Comparison of ENCODE assay signal across 13 cellular contexts in genomic region chr6:130997061-130997753, GRCh38.
DNase-seq lines count a peak whose midpoint lies in the region; ATAC-seq and TF ChIP-seq lines count a peak whose summit lies in the region.
"Had no signal": no experiment of that assay in that cellular context is flagged by ENCODE, and none has a peak within 500 bp of the region (broad histone marks: within the 10 kb centered on the region; RNA-seq: fewer than 3 reads in every experiment).

No MANE protein-coding gene starts in this region.

- peak overlapping the region; percentile 80 for H3K27ac Mint-ChIP-seq in endodermal cell
- peak overlapping the region; percentile 83 for H3K27ac Mint-ChIP-seq in neural crest cell (ENCODE audit: unreplicated experiment)
- H3K27ac Mint-ChIP-seq: activated CD4-positive, alpha-beta T cell treated with anti-CD3 and anti-CD28 coated beads, Interleukin-2, amount 10 ng/mL, durations not matched to agents 7 days and 5 days; activated naive CD4-positive, alpha-beta T cell treated with anti-CD3 and anti-CD28 coated beads, Interleukin-2, amount 50 U/mL, for 24 hours; CD8-positive, alpha-beta memory T cell had no signal

- peaks cover 14% of the 10 kb centered on the region for H3K4me1 ChIP-seq in endodermal cell (ENCODE audit: control insufficient read depth, insufficient read depth, low read length)
- peaks cover 25% of the 10 kb centered on the region for H3K4me1 ChIP-seq in testis

- H3K36me3 ChIP-seq in endodermal cell (ENCODE audit: control insufficient read depth, insufficient read depth, low read length) (peaks cover 10% of the 10 kb centered on the region), testis (ENCODE audit: low read depth, missing control alignments) (no peaks in the 10 kb centered on the region)
- H3K36me3 ChIP-seq: sigmoid colon had no signal

- TF ChIP-seq POLR2A in testis (IDR thresholded peaks at IDR 0.05): no peak

- 37 to 54% methylated on average over 3 to 6 of the region's 6 CpGs for WGBS in endodermal cell (ENCODE audit: insufficient coverage in 1 of 2, insufficient read length in 1 of 2), 2 experiments
- WGBS in testis, 2 donors: 59 to 65% methylated on average over 6 of the region's 6 CpGs

- DNase-seq in D341Med (ENCODE audit: low spot score) (peak; percentile 29), NCI-H524 treated with DMSO at 0.1 percent for 48 hours (lab: John Stamatoyannopoulos, UW) (peak; percentile 69), endodermal cell (no peak), neural crest cell (ENCODE audit: low read depth, low spot score) (no peak), testis (no peak), amygdala (lab: John Stamatoyannopoulos, UW) (no peak)
- DNase-seq: activated CD4-positive, alpha-beta T cell treated with anti-CD3 and anti-CD28 coated beads, Interleukin-2, amount 10 ng/mL, durations not matched to agents 7 days and 5 days; CD8-positive, alpha-beta memory T cell; sigmoid colon had no signal

- H3K4me1 Mint-ChIP-seq in endodermal cell: peaks cover 83% of the 10 kb centered on the region
- peaks cover 53% of the 10 kb centered on the region for H3K4me1 Mint-ChIP-seq in neural crest cell
- H3K4me1 Mint-ChIP-seq: activated CD4-positive, alpha-beta T cell treated with anti-CD3 and anti-CD28 coated beads, Interleukin-2, amount 10 ng/mL, durations not matched to agents 7 days and 5 days; activated naive CD4-positive, alpha-beta T cell treated with anti-CD3 and anti-CD28 coated beads, Interleukin-2, amount 50 U/mL, for 24 hours; CD8-positive, alpha-beta memory T cell had no signal

- ATAC-seq in HG03520 (IDR thresholded peaks at IDR 0.05; ENCODE audit: unreplicated experiment): no peak
- no peak for ATAC-seq in HG03565 (IDR thresholded peaks at IDR 0.05; ENCODE audit: unreplicated experiment)
- ATAC-seq: Right ventricle myocardium inferior had no signal

- H3K36me3 Mint-ChIP-seq in endodermal cell (ENCODE audit: low read depth): peaks cover 2% of the 10 kb centered on the region
- H3K36me3 Mint-ChIP-seq in neural crest cell (ENCODE audit: low read depth): no peaks in the 10 kb centered on the region

- no peak for TF ChIP-seq CTCF in endodermal cell (conservative IDR thresholded peaks at IDR 0.05)
- no peak for TF ChIP-seq CTCF in neural crest cell (conservative IDR thresholded peaks at IDR 0.05)
- no peak for TF ChIP-seq CTCF in testis (IDR thresholded peaks at IDR 0.05)

- H3K9ac ChIP-seq in endodermal cell (ENCODE audit: extremely low read depth, low read length, poor library complexity, severe bottlenecking): peak overlapping the region; percentile 9

- H3K4me3 Mint-ChIP-seq in endodermal cell: peak overlapping the region; percentile 3
- peak overlapping the region; percentile 4 for H3K4me3 Mint-ChIP-seq in neural crest cell
- H3K4me3 Mint-ChIP-seq: activated CD4-positive, alpha-beta T cell treated with anti-CD3 and anti-CD28 coated beads, Interleukin-2, amount 10 ng/mL, durations not matched to agents 7 days and 5 days; activated naive CD4-positive, alpha-beta T cell treated with anti-CD3 and anti-CD28 coated beads, Interleukin-2, amount 50 U/mL, for 24 hours; CD8-positive, alpha-beta memory T cell had no signal

- H3K4me3 ChIP-seq in endodermal cell (ENCODE audit: low read length): peak overlapping the region; percentile 43
- H3K4me3 ChIP-seq in testis: no peak overlapping the region
- H3K4me3 ChIP-seq: sigmoid colon had no signal

- H3K27ac ChIP-seq in endodermal cell (ENCODE audit: low read depth, low read length) (peak overlapping the region; percentile 57), testis (peak overlapping the region in 1 of 2 donors; percentile 33)
- H3K27ac ChIP-seq: sigmoid colon had no signal

- no peaks in the 10 kb centered on the region for H3K27me3 ChIP-seq in endodermal cell (ENCODE audit: control insufficient read depth, insufficient read depth, low read length, poor library complexity, severe bottlenecking)
- no peaks in the 10 kb centered on the region for H3K27me3 ChIP-seq in testis
- H3K27me3 ChIP-seq: sigmoid colon had no signal

- peaks cover 3% of the 10 kb centered on the region for H3K9me3 Mint-ChIP-seq in endodermal cell
- H3K9me3 Mint-ChIP-seq in neural crest cell: peaks cover 2% of the 10 kb centered on the region
- H3K9me3 Mint-ChIP-seq: activated naive CD4-positive, alpha-beta T cell treated with anti-CD3 and anti-CD28 coated beads, Interleukin-2, amount 50 U/mL, for 24 hours had no signal

- H3K27me3 Mint-ChIP-seq in endodermal cell (ENCODE audit: insufficient read depth) (no peaks in the 10 kb centered on the region), neural crest cell (ENCODE audit: low read depth) (no peaks in the 10 kb centered on the region)
- H3K27me3 Mint-ChIP-seq: activated CD4-positive, alpha-beta T cell treated with anti-CD3 and anti-CD28 coated beads, Interleukin-2, amount 10 ng/mL, durations not matched to agents 7 days and 5 days; activated naive CD4-positive, alpha-beta T cell treated with anti-CD3 and anti-CD28 coated beads, Interleukin-2, amount 50 U/mL, for 24 hours had no signal

- H3K9me3 ChIP-seq in endodermal cell (ENCODE audit: control insufficient read depth, low read length): peaks cover 12% of the 10 kb centered on the region
- no peaks in the 10 kb centered on the region for H3K9me3 ChIP-seq in testis
- H3K9me3 ChIP-seq: sigmoid colon had no signal

- intact Hi-C loops in testis (cut with DNase I; ENCODE audit: low total_unique reads): no loop called here

Comparison
In these comparisons a context has a peak if more than half of its experiments do, and no peak if none do; other contexts are left out.
1. DNase-seq: peak in D341Med (single experiment) and NCI-H524 treated with DMSO at 0.1 percent for 48 hours (single experiment); none in endodermal cell (single experiment), neural crest cell (single experiment), testis (single experiment) and amygdala (0 of 56).